In genomic region chr20:36862857-36863668, GRCh38 we compare ENCODE assay signal across 10 cellular contexts. TPM values are rescaled to one million over a fixed set of nuclear protein-coding genes. Genes with fewer than 3 reads are reported as not detected.
A peak's percentile ranks its signal among the peaks of the same experiment; 100 is the strongest.
DNase-seq lines count a peak whose midpoint lies in the region; ATAC-seq and TF ChIP-seq lines count a peak whose summit lies in the region.
"Had no signal": no experiment of that assay in that cellular context is flagged by ENCODE, and none has a peak within 500 bp of the region (broad histone marks: within the 10 kb centered on the region; RNA-seq: fewer than 3 reads in every experiment).

No MANE protein-coding gene starts in this region.

- intact Hi-C loops in upper lobe of right lung (cut with DNase I) = no loop called here

- DNase-seq in NCI-H2227 (lab: John Stamatoyannopoulos, UW; ENCODE audit: unreplicated experiment) = peak; percentile 42
- DNase-seq in NCI-H2227 treated with DMSO at 0.1 percent for 48 hours (lab: John Stamatoyannopoulos, UW) = no peak
- no peak for DNase-seq in WERI-Rb-1
- no peak for DNase-seq in kidney epithelial cell (ENCODE audit: low read depth)
- no peak for DNase-seq in upper lobe of right lung
- no peak for DNase-seq in NOMO-1 treated with dmso at 0.1 percent for 144 hours (lab: John Stamatoyannopoulos, UW; ENCODE audit: unreplicated experiment)
- DNase-seq in HK-2 (ENCODE audit: unreplicated experiment) = no peak

- peak overlapping the region; percentile 48 for H3K27ac ChIP-seq in WERI-Rb-1
- H3K27ac ChIP-seq in upper lobe of right lung = no peak overlapping the region

- H3K27me3 ChIP-seq in WERI-Rb-1 (ENCODE audit: insufficient read depth, low read depth, severe bottlenecking) (no peaks in the 10 kb centered on the region), kidney epithelial cell (ENCODE audit: control insufficient read depth, insufficient read depth, low read length) (no peaks in the 10 kb centered on the region), upper lobe of right lung (no peaks in the 10 kb centered on the region)

- H3K4me3 ChIP-seq in WERI-Rb-1 (ENCODE audit: low read depth, low read length) = peak overlapping the region; percentile 53
- H3K4me3 ChIP-seq in kidney epithelial cell (ENCODE audit: low read depth, low read length) = peak overlapping the region; percentile 58
- H3K4me3 ChIP-seq in upper lobe of right lung = peak overlapping the region; percentile 60

- peaks cover 34% of the 10 kb centered on the region for H3K4me1 ChIP-seq in upper lobe of right lung

- H3K36me3 ChIP-seq in WERI-Rb-1 (peaks cover 21% of the 10 kb centered on the region), kidney epithelial cell (ENCODE audit: control insufficient read depth, insufficient read depth, low read length) (no peaks in the 10 kb centered on the region), upper lobe of right lung (no peaks in the 10 kb centered on the region)

- H3K9me3 ChIP-seq in WERI-Rb-1 (ENCODE audit: severe bottlenecking) (no peaks in the 10 kb centered on the region), upper lobe of right lung (no peaks in the 10 kb centered on the region)

- no peak for TF ChIP-seq CTCF in WERI-Rb-1 (IDR thresholded peaks at IDR 0.05; ENCODE audit: low read depth, low read length)
- no peak for TF ChIP-seq CTCF in kidney epithelial cell (IDR thresholded peaks at IDR 0.05; ENCODE audit: insufficient read depth, low read length, poor library complexity, severe bottlenecking)
- TF ChIP-seq CTCF in upper lobe of right lung (IDR thresholded peaks at IDR 0.05) = no peak

- ATAC-seq in HG02870 (IDR thresholded peaks at IDR 0.05; ENCODE audit: unreplicated experiment) (peak; percentile 49), upper lobe of right lung (no peak)

RNA-seq across cellular contexts. Expression of gene TLDC2, which starts 12.9 kb away (rescaled TPM):
- 0.14 and 0.25 TPM in 2 replicates for total RNA-seq in kidney epithelial cell
- total RNA-seq in upper lobe of right lung = 1.6 TPM
- total RNA-seq: activated naive CD8-positive, alpha-beta T cell treated with anti-CD3 and anti-CD28 coated beads, Interleukin-2, amount 10 ng/mL, durations not matched to agents 7 days and 5 days; Daoy had no signal
